In genomic region chr9:16625831-16626230, GRCh38 we compare ENCODE assay signal across 12 cellular contexts.
DNase-seq lines count a peak whose midpoint lies in the region; ATAC-seq, FAIRE-seq and TF ChIP-seq lines count a peak whose summit lies in the region.
"Had no signal": no experiment of that assay in that cellular context is flagged by ENCODE, and none has a peak within 500 bp of the region (broad histone marks: within the 10 kb centered on the region; RNA-seq: fewer than 3 reads in every experiment).

No MANE protein-coding gene starts in this region.

- no peak overlapping the region for H3K27ac ChIP-seq in HEK293 (ENCODE audit: extremely low read depth, low read depth, low read length)
- no peak overlapping the region for H3K27ac ChIP-seq in iPS-20b (ENCODE audit: low read length)
- peak overlapping the region in 3 of 5 donors; percentile 51 to 61 (median 60) for H3K27ac ChIP-seq in stomach
- H3K27ac ChIP-seq in small intestine (ENCODE audit: low read depth in 1 of 2, low read length in 1 of 2): no peak overlapping the region

- H3K9me3 ChIP-seq in HEK293 (ENCODE audit: control insufficient read depth, insufficient read depth, low read depth, low read length) (no peaks in the 10 kb centered on the region), iPS-20b (ENCODE audit: insufficient read depth, low read depth, low read length) (no peaks in the 10 kb centered on the region), stomach (no peaks in the 10 kb centered on the region), small intestine (ENCODE audit: control insufficient read depth, low read depth) (no peaks in the 10 kb centered on the region)

- TF ChIP-seq CTCF in HEK293 (tag by site-specific recombination; IDR thresholded peaks at IDR 0.05) (no peak), WTC11 (IDR thresholded peaks at IDR 0.05) (no peak), stomach (IDR thresholded peaks at IDR 0.05) (no peak)

- CTCF ChIA-PET in HEK293 (lab: Yijun Ruan, JAX): interaction anchor here (0.9 kb wide), 1 partner anchor 14 kb away, joined by 4 read pairs; no protein-coding TSS in a partner anchor
- CTCF ChIA-PET in WTC11 (lab: Charles Lee): no interaction called here

- no peaks in the 10 kb centered on the region for H3K27me3 ChIP-seq in iPS-20b (ENCODE audit: insufficient read depth, low read length)
- no peaks in the 10 kb centered on the region for H3K27me3 ChIP-seq in stomach
- H3K27me3 ChIP-seq in small intestine (ENCODE audit: control insufficient read depth in 2 of 2, insufficient read depth in 2 of 2, low read length in 2 of 2): peaks cover 0 to 2% of the 10 kb centered on the region in 2 donors

- no peaks in the 10 kb centered on the region for H3K36me3 Mint-ChIP-seq in WTC11

- no peak for TF ChIP-seq EP300 in stomach (IDR thresholded peaks at IDR 0.05)

- POLR2A ChIA-PET in HEK293 (lab: Yijun Ruan, JAX) (no interaction called here), WTC11 (lab: Charles Lee) (no interaction called here)

- no peak for FAIRE-seq in small intestine (lab: Jason Lieb, UNC)

- ATAC-seq in WTC11 (no peak), HG02763 (IDR thresholded peaks at IDR 0.05; ENCODE audit: unreplicated experiment) (no peak)

- H3K9me3 Mint-ChIP-seq in WTC11: no peaks in the 10 kb centered on the region

- no peak overlapping the region for H3K9ac ChIP-seq in iPS-20b (ENCODE audit: low read depth, low read length)

- H3K4me1 Mint-ChIP-seq in WTC11: peaks cover 66% of the 10 kb centered on the region

- no peak for TF ChIP-seq POLR2A in stomach (IDR thresholded peaks at IDR 0.05)

- WGBS in stomach, 5 donors: 77 to 97% (median 86%) methylated on average over 1 of the region's 1 CpG
- 80 to 85% (median 83%) methylated on average over 1 of the region's 1 CpG for WGBS in small intestine, 3 donors

- DNase-seq in WTC11 (ENCODE audit: low spot score) (no peak), stomach (no peak), NCI-H1694 treated with DMSO at 0.1 percent for 48 hours (lab: John Stamatoyannopoulos, UW) (no peak), hypothalamus (lab: John Stamatoyannopoulos, UW) (no peak), small intestine (no peak)
- DNase-seq: activated CD8-positive, alpha-beta memory T cell treated with anti-CD3 and anti-CD28 coated beads, Interleukin-2, amount 50 U/mL, for 4 hours; DMS79 treated with DMSO at 0.1 percent for 48 hours; stimulated activated CD4-positive, alpha-beta T cell treated with anti-CD3 and anti-CD28 coated beads, Interleukin-15, amount 100 ng/mL, for 24 hours; stimulated activated naive CD4-positive, alpha-beta T cell had no signal

- H3K4me3 ChIP-seq in HEK293 (ENCODE audit: low read depth, low read length): no peak overlapping the region
- H3K4me3 ChIP-seq in iPS-20b (ENCODE audit: low read length): 0 out of 2 replicates have a peak overlapping the region, but pooled peaks have one; percentile 0
- no peak overlapping the region for H3K4me3 ChIP-seq in stomach
- no peak overlapping the region for H3K4me3 ChIP-seq in small intestine (ENCODE audit: low read depth in 1 of 2, low read length in 2 of 2)

- H3K27ac Mint-ChIP-seq in WTC11: peak overlapping the region; percentile 30

- H3K36me3 ChIP-seq in HEK293 (ENCODE audit: control insufficient read depth in 2 of 2, insufficient read depth in 1 of 2, low read length in 2 of 2) (no peaks in the 10 kb centered on the region), iPS-20b (ENCODE audit: insufficient read depth, low read depth, low read length) (no peaks in the 10 kb centered on the region), stomach (no peaks in the 10 kb centered on the region), small intestine (ENCODE audit: control insufficient read depth in 2 of 2, insufficient read depth in 2 of 2, low read length in 2 of 2) (no peaks in the 10 kb centered on the region)

- no peaks in the 10 kb centered on the region for H3K27me3 Mint-ChIP-seq in WTC11 (ENCODE audit: low read depth)

- intact Hi-C loops in stomach (cut with DNase I; ENCODE audit: low total_unique reads): no loop called here

- peaks cover 6% of the 10 kb centered on the region; the same call in 1 of the 2 replicates for H3K4me1 ChIP-seq in HEK293 (ENCODE audit: control insufficient read depth, insufficient read depth, low read length)
- peaks cover 50% of the 10 kb centered on the region for H3K4me1 ChIP-seq in iPS-20b (ENCODE audit: insufficient read depth, low read length)
- peaks cover 0 to 45% (median 14%) of the 10 kb centered on the region in 4 donors for H3K4me1 ChIP-seq in stomach
- H3K4me1 ChIP-seq in small intestine (ENCODE audit: control insufficient read depth in 2 of 2, insufficient read depth in 1 of 2, low read depth in 1 of 2, low read length in 1 of 2): no peaks in the 10 kb centered on the region

- no peak overlapping the region for H3K4me3 Mint-ChIP-seq in WTC11

TF ChIP-seq in HEK293, 187 proteins besides CTCF, POLR2A, EP300 and RAD21:
- TF ChIP-seq ATF2 (tag by site-specific recombination; IDR thresholded peaks at IDR 0.05; ENCODE audit: low read depth) (peak; percentile 63), ZNF521 (tag by site-specific recombination; IDR thresholded peaks at IDR 0.05) (no peak), PRDM1 (tag by site-specific recombination; IDR thresholded peaks at IDR 0.05) (peak; percentile 27; the same call in 1 of the 2 replicates)

TF ChIP-seq in WTC11, 78 proteins besides CTCF, POLR2A, EP300 and RAD21:
- TF ChIP-seq ERG (CRISPR knock-in tag; IDR thresholded peaks at IDR 0.05) (no peak), TEAD1 (CRISPR knock-in tag; IDR thresholded peaks at IDR 0.05) (no peak), JAZF1 (CRISPR knock-in tag; IDR thresholded peaks at IDR 0.05) (no peak), ZSCAN18 (CRISPR knock-in tag; IDR thresholded peaks at IDR 0.05) (no peak), SP1 (CRISPR knock-in tag; conservative IDR thresholded peaks at IDR 0.05) (no peak)

Comparison
In these comparisons a context has a peak if more than half of its experiments do, and no peak if none do; other contexts are left out.
1. H3K27ac ChIP-seq: peak in stomach (3 of 5); none in HEK293 (single experiment), iPS-20b (single experiment) and small intestine (0 of 2).
2. Of the 8 proteins assayed by ChIP-seq in both HEK293 and WTC11: peak only in HEK293: ATF2; only in WTC11: none; in both: none; in neither: 7.